ENCODE assay signal across 12 cellular contexts in the genomic region with DNA sequence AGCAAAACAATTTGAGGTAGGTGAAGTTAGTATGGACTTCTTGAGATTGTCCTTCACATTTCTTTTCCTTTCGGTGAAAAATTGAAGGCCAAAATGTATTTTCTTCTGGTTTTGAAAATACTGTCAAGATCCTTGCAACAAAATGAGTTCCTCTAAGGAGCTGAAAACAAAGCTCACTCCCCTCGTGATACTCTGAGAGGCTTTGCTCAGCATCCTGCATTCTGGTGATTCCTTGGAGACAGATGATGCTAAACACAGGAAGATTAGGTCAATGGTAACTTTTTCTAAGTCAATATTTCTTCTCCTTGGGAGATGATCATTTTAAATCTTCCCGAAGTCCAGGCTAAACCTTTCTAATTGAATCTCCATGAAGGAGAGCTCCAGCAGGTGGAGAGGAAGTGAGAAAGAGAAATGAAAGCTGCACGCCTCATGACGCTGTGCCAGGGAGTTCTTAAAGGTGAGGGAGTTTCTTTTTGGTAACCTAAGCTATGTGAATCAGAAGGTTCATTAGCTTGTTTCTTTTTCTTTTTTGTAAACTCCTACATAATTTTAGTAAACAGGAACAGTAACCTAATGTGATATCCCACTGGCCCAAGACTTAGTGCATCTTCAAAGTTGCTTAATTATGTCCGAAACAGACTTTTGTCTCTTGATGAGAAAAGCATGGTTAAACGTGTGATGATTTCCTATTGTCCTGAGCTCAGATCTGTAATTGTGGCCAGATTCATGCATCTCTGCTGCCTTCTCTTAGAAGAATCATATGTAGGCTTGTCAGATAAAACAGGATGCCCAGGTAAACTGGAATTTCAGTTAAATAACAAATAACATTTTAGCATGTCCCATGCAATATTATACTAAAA. TPM values are rescaled to one million over a fixed set of nuclear protein-coding genes. Genes with fewer than 3 reads are reported as not detected.
DNase-seq lines count a peak whose midpoint lies in the region; ATAC-seq and TF ChIP-seq lines count a peak whose summit lies in the region.
"Had no signal": no experiment of that assay in that cellular context is flagged by ENCODE, and none has a peak within 500 bp of the region (broad histone marks: within the 10 kb centered on the region; RNA-seq: fewer than 3 reads in every experiment).

No MANE protein-coding gene starts in this region.

- peak overlapping the region; percentile 43 for H3K4me3 ChIP-seq in endocrine pancreas (ENCODE audit: control insufficient read depth, insufficient read depth, low read length)
- H3K4me3 ChIP-seq: SJCRH30 had no signal

- ATAC-seq in GM18861 (IDR thresholded peaks at IDR 0.05; ENCODE audit: unreplicated experiment): peak; percentile 91
- peak; percentile 99 for ATAC-seq in GM21529 (IDR thresholded peaks at IDR 0.05; ENCODE audit: unreplicated experiment)
- peak; percentile 98 for ATAC-seq in HG03103 (IDR thresholded peaks at IDR 0.05; ENCODE audit: low read depth, unreplicated experiment)
- ATAC-seq in natural killer cell treated with Interleukin-12 subunit alpha and Interleukin-12 subunit beta and Interleukin-15 and Interleukin-18, amount 100 ng/mL, for 72 hours: no peak
- ATAC-seq: CD8-positive, alpha-beta T cell; effector memory CD8-positive, alpha-beta T cell had no signal

- H3K4me1 Mint-ChIP-seq in T-helper 2 cell treated with Interferon-gamma antibody and Interleukin-4, amounts not matched to agents 5 μg/mL and 100 μg/mL, for 36 hours (ENCODE audit: low read depth): no peaks in the 10 kb centered on the region
- H3K4me1 Mint-ChIP-seq in natural killer cell treated with Interleukin-12 subunit alpha and Interleukin-12 subunit beta and Interleukin-15 and Interleukin-18, amount 100 ng/mL, for 72 hours (ENCODE audit: low read depth in 2 of 2): no peaks in the 10 kb centered on the region

- no peaks in the 10 kb centered on the region for H3K36me3 Mint-ChIP-seq in T-helper 2 cell treated with Interferon-gamma antibody and Interleukin-4, amounts not matched to agents 5 μg/mL and 100 μg/mL, for 36 hours (ENCODE audit: low read depth)
- no peaks in the 10 kb centered on the region for H3K36me3 Mint-ChIP-seq in natural killer cell treated with Interleukin-12 subunit alpha and Interleukin-12 subunit beta and Interleukin-15 and Interleukin-18, amount 100 ng/mL, for 72 hours
- H3K36me3 Mint-ChIP-seq: CD8-positive, alpha-beta T cell had no signal

- H3K27me3 ChIP-seq in endocrine pancreas (ENCODE audit: control insufficient read depth, insufficient read depth, low read length): no peaks in the 10 kb centered on the region
- H3K27me3 ChIP-seq: SJCRH30 had no signal

- H3K4me1 ChIP-seq in endocrine pancreas (ENCODE audit: control insufficient read depth, insufficient read depth, low read length): no peaks in the 10 kb centered on the region
- H3K4me1 ChIP-seq: SJCRH30 had no signal

- no peak for DNase-seq in T-helper 2 cell treated with Interferon-gamma antibody and Interleukin-4, amounts not matched to agents 5 μg/mL and 100 μg/mL, for 36 hours (ENCODE audit: low spot score)
- no peak for DNase-seq in activated effector memory CD4-positive, alpha-beta T cell treated with Interleukin-2 at 50 U/mL for 16 hours
- DNase-seq in natural killer cell treated with Interleukin-12 subunit alpha and Interleukin-12 subunit beta and Interleukin-15 and Interleukin-18, amount 100 ng/mL, for 72 hours (ENCODE audit: low spot score): no peak
- no peak for DNase-seq in erythroblast (lab: John Stamatoyannopoulos, UW)
- DNase-seq: activated CD4-positive, alpha-beta T cell treated with anti-CD3 and anti-CD28 coated beads, Interleukin-2, amount 50 U/mL, for 48 hours; CD8-positive, alpha-beta T cell; effector memory CD8-positive, alpha-beta T cell; SJCRH30 had no signal

- H3K9me3 Mint-ChIP-seq in T-helper 2 cell treated with Interferon-gamma antibody and Interleukin-4, amounts not matched to agents 5 μg/mL and 100 μg/mL, for 36 hours: no peaks in the 10 kb centered on the region
- no peaks in the 10 kb centered on the region for H3K9me3 Mint-ChIP-seq in natural killer cell treated with Interleukin-12 subunit alpha and Interleukin-12 subunit beta and Interleukin-15 and Interleukin-18, amount 100 ng/mL, for 72 hours
- H3K9me3 Mint-ChIP-seq: CD8-positive, alpha-beta T cell; effector memory CD8-positive, alpha-beta T cell had no signal

- no peak overlapping the region for H3K9ac ChIP-seq in endocrine pancreas (ENCODE audit: control insufficient read depth, insufficient read depth, low read length)

- no peak for TF ChIP-seq POLR2A in erythroblast (IDR thresholded peaks at IDR 0.05; ENCODE audit: low read length)

- H3K4me3 Mint-ChIP-seq in T-helper 2 cell treated with Interferon-gamma antibody and Interleukin-4, amounts not matched to agents 5 μg/mL and 100 μg/mL, for 36 hours: no peak overlapping the region
- no peak overlapping the region for H3K4me3 Mint-ChIP-seq in natural killer cell treated with Interleukin-12 subunit alpha and Interleukin-12 subunit beta and Interleukin-15 and Interleukin-18, amount 100 ng/mL, for 72 hours
- H3K4me3 Mint-ChIP-seq: CD8-positive, alpha-beta T cell; effector memory CD8-positive, alpha-beta T cell had no signal

- no peak overlapping the region for H3K27ac Mint-ChIP-seq in T-helper 2 cell treated with Interferon-gamma antibody and Interleukin-4, amounts not matched to agents 5 μg/mL and 100 μg/mL, for 36 hours
- H3K27ac Mint-ChIP-seq in natural killer cell treated with Interleukin-12 subunit alpha and Interleukin-12 subunit beta and Interleukin-15 and Interleukin-18, amount 100 ng/mL, for 72 hours: no peak overlapping the region
- H3K27ac Mint-ChIP-seq: CD8-positive, alpha-beta T cell; effector memory CD8-positive, alpha-beta T cell had no signal

- peaks cover 5% of the 10 kb centered on the region for H3K27me3 Mint-ChIP-seq in T-helper 2 cell treated with Interferon-gamma antibody and Interleukin-4, amounts not matched to agents 5 μg/mL and 100 μg/mL, for 36 hours (ENCODE audit: low read depth)
- H3K27me3 Mint-ChIP-seq in natural killer cell treated with Interleukin-12 subunit alpha and Interleukin-12 subunit beta and Interleukin-15 and Interleukin-18, amount 100 ng/mL, for 72 hours: no peaks in the 10 kb centered on the region

- no peaks in the 10 kb centered on the region for H3K9me3 ChIP-seq in endocrine pancreas (ENCODE audit: control insufficient read depth, low read length)
- H3K9me3 ChIP-seq: SJCRH30 had no signal

- H3K36me3 ChIP-seq in endocrine pancreas (ENCODE audit: control insufficient read depth, insufficient read depth, low read length): no peaks in the 10 kb centered on the region
- H3K36me3 ChIP-seq: SJCRH30 had no signal

RNA-seq across cellular contexts. Expression of a gene that starts 15.0 kb away (rescaled TPM):
- total RNA-seq in natural killer cell treated with Interleukin-12 subunit alpha and Interleukin-12 subunit beta and Interleukin-15 and Interleukin-18, amount 100 ng/mL, for 72 hours: 1 to 10 TPM; 2.3 to 4.9 TPM
- total RNA-seq: SJCRH30 had no signal

Comparison
In these comparisons a context has a peak if more than half of its experiments do, and no peak if none do; other contexts are left out.
1. ATAC-seq: peak in GM18861 (single experiment), GM21529 (single experiment) and HG03103 (single experiment); none in natural killer cell treated with Interleukin-12 subunit alpha and Interleukin-12 subunit beta and Interleukin-15 and Interleukin-18, amount 100 ng/mL, for 72 hours (0 of 2).